ENCODE assay signal across 11 cellular contexts in genomic region chr15:60589728-60590127, GRCh38.
DNase-seq lines count a peak whose midpoint lies in the region; ATAC-seq, FAIRE-seq and TF ChIP-seq lines count a peak whose summit lies in the region.
"Had no signal": no experiment of that assay in that cellular context is flagged by ENCODE, and none has a peak within 500 bp of the region (broad histone marks: within the 10 kb centered on the region; RNA-seq: fewer than 3 reads in every experiment).

No MANE protein-coding gene starts in this region.

- peaks cover 44% of the 10 kb centered on the region for H3K27me3 ChIP-seq in GM23338 (ENCODE audit: insufficient read depth)
- peaks cover 57% of the 10 kb centered on the region for H3K27me3 ChIP-seq in astrocyte (ENCODE audit: insufficient read depth, low read length)
- H3K27me3 ChIP-seq in mononuclear cell (ENCODE audit: insufficient read depth, low read length), result peaks cover 58% of the 10 kb centered on the region
- H3K27me3 ChIP-seq: upper lobe of left lung had no signal

- no peak for ATAC-seq in GM23338
- ATAC-seq in GM21526 (IDR thresholded peaks at IDR 0.05; ENCODE audit: low FRiP score, unreplicated experiment), result no peak
- no peak for ATAC-seq in GM21786 (IDR thresholded peaks at IDR 0.05; ENCODE audit: unreplicated experiment)
- ATAC-seq: right cardiac atrium had no signal

- FAIRE-seq in astrocyte (lab: Jason Lieb, UNC), result no peak

- no peaks in the 10 kb centered on the region for H3K36me3 Mint-ChIP-seq in GM23338 (ENCODE audit: low read depth)
- no peaks in the 10 kb centered on the region for H3K36me3 Mint-ChIP-seq in astrocyte (ENCODE audit: low read depth, unreplicated experiment)

- H3K27ac ChIP-seq in GM23338 (ENCODE audit: low read depth), result no peak overlapping the region
- no peak overlapping the region for H3K27ac ChIP-seq in astrocyte (ENCODE audit: low read depth, low read length)

- H3K9me3 ChIP-seq in astrocyte (ENCODE audit: insufficient read depth, low read depth, low read length), result no peaks in the 10 kb centered on the region
- H3K9me3 ChIP-seq in mononuclear cell (ENCODE audit: low read depth, low read length), result no peaks in the 10 kb centered on the region
- H3K9me3 ChIP-seq: upper lobe of left lung had no signal

- H2AFZ ChIP-seq in GM23338 (no peak overlapping the region), astrocyte (ENCODE audit: low read depth, low read length) (no peak overlapping the region)

- no peaks in the 10 kb centered on the region; the same call in none of the 2 replicates for H4K20me1 ChIP-seq in GM23338 (replicated peaks; ENCODE audit: insufficient read depth)
- H4K20me1 ChIP-seq in astrocyte (ENCODE audit: insufficient read depth, low read length), result peaks cover 4% of the 10 kb centered on the region

- H3K4me1 Mint-ChIP-seq in GM23338 (peaks cover 28% of the 10 kb centered on the region), astrocyte (ENCODE audit: low read depth, unreplicated experiment) (peaks cover 9% of the 10 kb centered on the region)

- H3K27me3 Mint-ChIP-seq in GM23338 (ENCODE audit: insufficient read depth, low read depth, poor library complexity) (peaks cover 18% of the 10 kb centered on the region), astrocyte (ENCODE audit: low read depth, unreplicated experiment) (peaks cover 5% of the 10 kb centered on the region)

- no peaks in the 10 kb centered on the region for H3K9me2 ChIP-seq in GM23338 (ENCODE audit: insufficient read depth)

- no peak overlapping the region for H3K27ac Mint-ChIP-seq in GM23338
- H3K27ac Mint-ChIP-seq in astrocyte (ENCODE audit: unreplicated experiment), result peak overlapping the region; percentile 35

- H3K36me3 ChIP-seq in GM23338 (ENCODE audit: insufficient read depth), result no peaks in the 10 kb centered on the region
- H3K36me3 ChIP-seq in astrocyte (ENCODE audit: insufficient read depth, low read length), result no peaks in the 10 kb centered on the region
- H3K36me3 ChIP-seq: upper lobe of left lung had no signal

- H3K4me2 ChIP-seq in GM23338, result peak overlapping the region; percentile 35; the same call in 1 of the 2 replicates
- no peak overlapping the region for H3K4me2 ChIP-seq in astrocyte (ENCODE audit: low read length)

- H3K4me1 ChIP-seq in GM23338 (ENCODE audit: insufficient read depth), result peaks cover 25% of the 10 kb centered on the region
- H3K4me1 ChIP-seq in astrocyte (ENCODE audit: insufficient read depth, low read length), result peaks cover 4% of the 10 kb centered on the region
- H3K4me1 ChIP-seq in mononuclear cell (ENCODE audit: insufficient read depth, low read length), result peaks cover 21% of the 10 kb centered on the region

- H3K79me2 ChIP-seq in GM23338 (replicated peaks; ENCODE audit: insufficient read depth), result peaks cover 23% of the 10 kb centered on the region
- H3K79me2 ChIP-seq in astrocyte (ENCODE audit: insufficient read depth, low read length), result no peaks in the 10 kb centered on the region

- DNase-seq in AG09319 (ENCODE audit: extremely low read depth, low read depth) (peak; percentile 54), GM23338 (ENCODE audit: low spot score) (no peak), astrocyte (ENCODE audit: low read depth) (no peak), DMS53 (lab: John Stamatoyannopoulos, UW) (no peak)
- no peak for DNase-seq in NK-92 treated with Interleukin-12 subunit alpha and Interleukin-12 subunit beta, amount 100 ng/mL, for 24 hours (lab: John Stamatoyannopoulos, UW)
- DNase-seq: head of caudate nucleus, right cardiac atrium, upper lobe of left lung had no signal

- peaks cover 4% of the 10 kb centered on the region; the same call in 1 of the 2 replicates for H3F3A ChIP-seq in GM23338 (replicated peaks; ENCODE audit: low read depth)

- TF ChIP-seq CTCF in AG09319 (IDR thresholded peaks at IDR 0.05; ENCODE audit: low read depth, low read length) (no peak), GM23338 (conservative IDR thresholded peaks at IDR 0.05; ENCODE audit: low read depth in 2 of 2) (no peak), astrocyte (IDR thresholded peaks at IDR 0.05; ENCODE audit: insufficient read depth, low read depth, low read length) (no peak)

- H3K9ac ChIP-seq in astrocyte (ENCODE audit: low read length), result no peak overlapping the region

- H3K4me3 ChIP-seq in GM23338 (no peak overlapping the region; the same call in 1 of the 2 replicates), astrocyte (ENCODE audit: insufficient read depth, low read depth, low read length) (no peak overlapping the region), mononuclear cell (ENCODE audit: low read length) (peak overlapping the region; percentile 61)

- H3K4me3 Mint-ChIP-seq in GM23338 (peak overlapping the region; percentile 77; the same call in 1 of the 3 replicates), astrocyte (ENCODE audit: unreplicated experiment) (peak overlapping the region; percentile 87)

- H3K9me3 Mint-ChIP-seq in GM23338, result no peaks in the 10 kb centered on the region
- no peaks in the 10 kb centered on the region for H3K9me3 Mint-ChIP-seq in astrocyte (ENCODE audit: unreplicated experiment)

TF ChIP-seq in GM23338, 12 proteins besides CTCF, POLR2A, EP300 and RAD21:
- TF ChIP-seq ZNF462 (CRISPR knock-in tag; IDR thresholded peaks at IDR 0.05), result no peak
TF ChIP-seq in GM23338: peak in this region for 0.
